Comparison of ENCODE assay signal across 22 cellular contexts in genomic region chr18:46345181-46345465, GRCh38.
DNase-seq lines count a peak whose midpoint lies in the region; ATAC-seq, FAIRE-seq and TF ChIP-seq lines count a peak whose summit lies in the region.
"Had no signal": no experiment of that assay in that cellular context is flagged by ENCODE, and none has a peak within 500 bp of the region (broad histone marks: within the 10 kb centered on the region; RNA-seq: fewer than 3 reads in every experiment).

No MANE protein-coding gene starts in this region.

- ATAC-seq in GM21717 (IDR thresholded peaks at IDR 0.05; ENCODE audit: unreplicated experiment): no peak
- ATAC-seq: GM12878 had no signal

- H3K36me3 ChIP-seq in Loucy (ENCODE audit: insufficient read depth, low read length): no peaks in the 10 kb centered on the region
- H3K36me3 ChIP-seq in H1 (ENCODE audit: control insufficient read depth in 2 of 4, insufficient read depth in 4 of 4, low read length in 3 of 4): no peaks in the 10 kb centered on the region; a peak in 1 of 8 replicates
- H3K36me3 ChIP-seq in sigmoid colon: no peaks in the 10 kb centered on the region

- H2AK5ac ChIP-seq in H1 (ENCODE audit: low read depth, low read length): no peak overlapping the region

- H4K8ac ChIP-seq in H1 (ENCODE audit: extremely low read depth, insufficient read depth, low read length): no peak overlapping the region

- peaks cover 4% of the 10 kb centered on the region for H3K79me1 ChIP-seq in H1 (ENCODE audit: low read depth, low read length)

- H3K27ac Mint-ChIP-seq in T-helper 1 cell treated with Interleukin-12 subunit alpha and Interleukin-12 subunit beta and Interleukin-4 antibody, amounts not matched to agents 30 μg/mL and 1 μg/mL, for 36 hours: peak overlapping the region; percentile 53
- H3K27ac Mint-ChIP-seq: IgD-negative memory B cell had no signal

- H3K27me3 ChIP-seq in Loucy (ENCODE audit: insufficient read depth, low read length, poor library complexity, severe bottlenecking) (no peaks in the 10 kb centered on the region), H1 (replicated peaks in 1 of 4; ENCODE audit: control insufficient read depth in 3 of 4, extremely low read depth in 1 of 4, insufficient read depth in 3 of 4, low read length in 3 of 4) (no peaks in the 10 kb centered on the region), sigmoid colon (no peaks in the 10 kb centered on the region)

- no peak for FAIRE-seq in H1 (lab: Jason Lieb, UNC)
- FAIRE-seq: GM12878 had no signal

- H3K9ac ChIP-seq in Loucy (ENCODE audit: low read depth, low read length, poor library complexity, severe bottlenecking) (peak overlapping the region; percentile 70), H1 (replicated peaks in 1 of 4; ENCODE audit: extremely low read depth in 1 of 4, low read depth in 3 of 4, low read length in 3 of 4) (no peak overlapping the region)

- no peak for TF ChIP-seq RAD21 in H1 (IDR thresholded peaks at IDR 0.05 in 1 of 2, conservative IDR thresholded peaks at IDR 0.05 in 1 of 2; ENCODE audit: low read depth in 2 of 2, low read length in 2 of 2)

- no peak overlapping the region for H4K5ac ChIP-seq in H1 (ENCODE audit: insufficient read length, low read depth, low read length)

- peaks cover 47% of the 10 kb centered on the region for H3K4me1 ChIP-seq in Loucy (ENCODE audit: insufficient read depth, low read length, poor library complexity, severe bottlenecking)
- peaks cover 5 to 20% (median 13%) of the 10 kb centered on the region in 4 experiments for H3K4me1 ChIP-seq in H1 (replicated peaks in 1 of 4; ENCODE audit: control insufficient read depth in 3 of 4, insufficient read depth in 4 of 4, low read length in 3 of 4)
- no peaks in the 10 kb centered on the region for H3K4me1 ChIP-seq in sigmoid colon

- H2AFZ ChIP-seq in Loucy (ENCODE audit: low read length): no peak overlapping the region
- H2AFZ ChIP-seq in H1 (ENCODE audit: low read length): no peak overlapping the region
- H2AFZ ChIP-seq: PC-9 had no signal

- peaks cover under 1% of the 10 kb centered on the region for H3K27me3 Mint-ChIP-seq in T-helper 1 cell treated with Interleukin-12 subunit alpha and Interleukin-12 subunit beta and Interleukin-4 antibody, amounts not matched to agents 30 μg/mL and 1 μg/mL, for 36 hours (ENCODE audit: low read depth)

- H4K20me1 ChIP-seq in Loucy (ENCODE audit: insufficient read depth, low read length, poor library complexity, severe bottlenecking) (no peaks in the 10 kb centered on the region), H1 (replicated peaks in 1 of 2; ENCODE audit: control insufficient read depth in 1 of 2, insufficient read depth in 2 of 2, low read length in 2 of 2) (peaks cover 2 to 5% of the 10 kb centered on the region in 2 experiments)

- H3K4me3 ChIP-seq in Loucy (ENCODE audit: low read length, poor library complexity, severe bottlenecking) (no peak overlapping the region), H1 (ENCODE audit: extremely low read depth in 1 of 4, insufficient read depth in 2 of 4, low read depth in 3 of 4, low read length in 4 of 4) (no peak overlapping the region), sigmoid colon (no peak overlapping the region)
- H3K4me3 ChIP-seq: GM12878, PC-9, SK-N-MC had no signal

- peaks cover 55% of the 10 kb centered on the region for H3K4me1 Mint-ChIP-seq in T-helper 1 cell treated with Interleukin-12 subunit alpha and Interleukin-12 subunit beta and Interleukin-4 antibody, amounts not matched to agents 30 μg/mL and 1 μg/mL, for 36 hours (ENCODE audit: low read depth)

- H2BK5ac ChIP-seq in H1 (ENCODE audit: low read depth, low read length): 0 out of 2 replicates have a peak overlapping the region, but pooled peaks have one; percentile 93

- POLR2A ChIA-PET in H1 (lab: Charles Lee; ENCODE audit: partially characterized antibody): interaction anchor here (2.0 kb wide), 1 partner anchor 10 kb away, joined by 11 read pairs; no protein-coding TSS in a partner anchor

- H3K23ac ChIP-seq in H1 (ENCODE audit: insufficient read length): no peak overlapping the region

- H3K4ac ChIP-seq in H1 (replicated peaks; ENCODE audit: insufficient read length, low read depth, low read length): no peak overlapping the region

- H3K79me2 ChIP-seq in Loucy (ENCODE audit: insufficient read depth, low read length) (no peaks in the 10 kb centered on the region), H1 (ENCODE audit: control insufficient read depth in 1 of 2, insufficient read depth in 2 of 2, low read length in 2 of 2) (peaks cover 0 to 11% of the 10 kb centered on the region in 2 experiments; a peak in 2 of 4 replicates)

- H3K14ac ChIP-seq in H1 (ENCODE audit: insufficient read length): no peak overlapping the region

- no peaks in the 10 kb centered on the region for H3F3A ChIP-seq in Loucy (ENCODE audit: low read depth)

- H3K36me3 Mint-ChIP-seq in T-helper 1 cell treated with Interleukin-12 subunit alpha and Interleukin-12 subunit beta and Interleukin-4 antibody, amounts not matched to agents 30 μg/mL and 1 μg/mL, for 36 hours (ENCODE audit: low read depth): no peaks in the 10 kb centered on the region
- H3K36me3 Mint-ChIP-seq: IgD-negative memory B cell had no signal

- H3K4me3 Mint-ChIP-seq in T-helper 1 cell treated with Interleukin-12 subunit alpha and Interleukin-12 subunit beta and Interleukin-4 antibody, amounts not matched to agents 30 μg/mL and 1 μg/mL, for 36 hours: no peak overlapping the region

- H3K23me2 ChIP-seq in H1 (ENCODE audit: low read depth, low read length): no peaks in the 10 kb centered on the region; the same call in 1 of the 2 replicates

- TF ChIP-seq EP300 in H1 (IDR thresholded peaks at IDR 0.05; ENCODE audit: borderline replicate concordance in 1 of 2, low read depth in 2 of 2, low read length in 2 of 2) (no peak), sigmoid colon (IDR thresholded peaks at IDR 0.05) (no peak)

- intact Hi-C loops in sigmoid colon (cut with DNase I): no loop called here

- TF ChIP-seq POLR2A in H1 (IDR thresholded peaks at IDR 0.05; ENCODE audit: control extremely low read depth in 1 of 2, low read depth in 2 of 2, low read length in 2 of 2): no peak
- TF ChIP-seq POLR2A in sigmoid colon (IDR thresholded peaks at IDR 0.05): no peak

- peak overlapping the region; percentile 41; the same call in 1 of the 2 replicates for H3K18ac ChIP-seq in H1 (ENCODE audit: extremely low read depth, low read length)

- H2BK12ac ChIP-seq in H1 (ENCODE audit: low read depth, low read length): peak overlapping the region; percentile 92; the same call in 1 of the 2 replicates

- peak overlapping the region; percentile 90; the same call in 1 of the 2 replicates for H2BK15ac ChIP-seq in H1 (ENCODE audit: low read length)

- DNase-seq in T-helper 1 cell (no peak), H1 (ENCODE audit: low read depth in 1 of 2, low spot score in 2 of 2) (no peak), sigmoid colon (peak; percentile 40), NOMO-1 treated with DMSO at 0.1 percent for 48 hours (lab: John Stamatoyannopoulos, UW; ENCODE audit: unreplicated experiment) (no peak), NCI-H524 treated with DMSO at 0.1 percent for 48 hours (lab: John Stamatoyannopoulos, UW) (no peak)
- DNase-seq: ACHN, DMS79 treated with DMSO at 0.1 percent for 48 hours, NCI-H1417 treated with DMSO at 0.1 percent for 48 hours, NCI-H187, NCI-H446, NCI-H526 treated with DMSO at 0.1 percent for 48 hours, PC-9, SHP77 treated with DMSO at 0.1 percent for 48 hours, SW 1271 had no signal

- peak overlapping the region; percentile 63 for H3K4me2 ChIP-seq in Loucy (ENCODE audit: low read depth, low read length, poor library complexity, severe bottlenecking)
- no peak overlapping the region for H3K4me2 ChIP-seq in H1 (ENCODE audit: insufficient read depth in 1 of 2, low read depth in 2 of 2, low read length in 2 of 2)
- H3K4me2 ChIP-seq: PC-9 had no signal

- TF ChIP-seq CTCF in Loucy (conservative IDR thresholded peaks at IDR 0.05; ENCODE audit: low read length) (no peak), H1 (IDR thresholded peaks at IDR 0.05; ENCODE audit: control extremely low read depth in 1 of 3, insufficient read depth in 1 of 3, low read depth in 1 of 3, low read length in 3 of 3) (no peak), sigmoid colon (IDR thresholded peaks at IDR 0.05) (no peak)

- no peak overlapping the region for H2BK20ac ChIP-seq in H1 (ENCODE audit: low read length)

- no peak overlapping the region for H3K27ac ChIP-seq in H1 (ENCODE audit: low read depth, low read length)
- H3K27ac ChIP-seq in sigmoid colon: no peak overlapping the region
- H3K27ac ChIP-seq: 22Rv1, C4-2B, PC-9, SK-N-MC had no signal

- H3K9me3 ChIP-seq in Loucy (ENCODE audit: insufficient read depth, low read depth, low read length): no peaks in the 10 kb centered on the region
- no peaks in the 10 kb centered on the region for H3K9me3 ChIP-seq in H1 (ENCODE audit: insufficient read depth in 2 of 2, low read depth in 1 of 2, low read length in 1 of 2)
- H3K9me3 ChIP-seq in sigmoid colon: no peaks in the 10 kb centered on the region

- no peaks in the 10 kb centered on the region for H3K9me2 ChIP-seq in Loucy (replicated peaks; ENCODE audit: low read depth, low read length)

- CTCF ChIA-PET in H1 (lab: Charles Lee; ENCODE audit: partially characterized antibody): interaction anchor here (1.5 to 19.4 kb wide), 5 partner anchors 15 to 114 kb away, joined by 4 to 196 read pairs (median 22); no protein-coding TSS in a partner anchor

- H4K91ac ChIP-seq in H1 (replicated peaks; ENCODE audit: insufficient read length, low read length): no peak overlapping the region

- H3K56ac ChIP-seq in H1 (replicated peaks; ENCODE audit: insufficient read length, low read depth, low read length): no peak overlapping the region

- H2BK120ac ChIP-seq in H1 (replicated peaks; ENCODE audit: low read depth, low read length): no peak overlapping the region

- H3K9me3 Mint-ChIP-seq in T-helper 1 cell treated with Interleukin-12 subunit alpha and Interleukin-12 subunit beta and Interleukin-4 antibody, amounts not matched to agents 30 μg/mL and 1 μg/mL, for 36 hours: no peaks in the 10 kb centered on the region
- H3K9me3 Mint-ChIP-seq: IgD-negative memory B cell had no signal

- 93% methylated on average over 4 of the region's 4 CpGs; no CpG with 5 or more reads in 1 of the 2 experiments for WGBS in H1 (ENCODE audit: extremely low coverage in 1 of 2, insufficient coverage in 1 of 2, insufficient read length in 1 of 2, insufficient replicate concordance in 2 of 2, low coverage in 1 of 2, low lambda C conversion rate in 2 of 2, missing lambda C conversion rate in 1 of 2), 2 experiments
- 87 to 93% methylated on average over 4 of the region's 4 CpGs for WGBS in sigmoid colon, 2 donors

TF ChIP-seq in H1, 55 proteins besides CTCF, POLR2A, EP300 and RAD21 (continues in another document):
- TF ChIP-seq SIX5 (IDR thresholded peaks at IDR 0.05; ENCODE audit: low read depth, low read length): no peak
- TF ChIP-seq HDAC6 (IDR thresholded peaks at IDR 0.05; ENCODE audit: low read depth, low read length): no peak
- no peak for TF ChIP-seq BCL11A (IDR thresholded peaks at IDR 0.05; ENCODE audit: low read depth in 2 of 2, low read length in 2 of 2)
- TF ChIP-seq SUZ12 (IDR thresholded peaks at IDR 0.05; ENCODE audit: low read length): no peak
- TF ChIP-seq POU5F1 (IDR thresholded peaks at IDR 0.05; ENCODE audit: low read depth, low read length): no peak
